In the genomic region with DNA sequence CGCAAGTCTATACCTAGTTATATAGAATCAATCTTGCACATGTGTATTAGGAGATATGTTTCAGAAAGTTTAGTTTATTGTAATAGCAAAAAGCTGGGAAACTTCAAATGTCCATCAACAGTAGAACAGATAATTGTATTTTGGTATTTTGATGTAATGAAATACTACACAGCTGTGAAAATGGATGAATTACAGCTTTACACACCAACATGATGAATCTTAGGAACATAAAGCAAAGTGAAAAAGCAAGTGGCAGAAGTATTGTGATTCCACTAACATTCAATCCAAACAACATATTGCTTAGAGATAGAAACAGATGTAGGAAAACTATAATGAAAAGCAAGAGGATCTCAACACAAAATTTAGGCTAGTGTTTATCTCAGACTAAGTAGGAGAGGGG, we compare ENCODE assay signal across 17 cellular contexts.
DNase-seq lines count a peak whose midpoint lies in the region; ATAC-seq, FAIRE-seq and TF ChIP-seq lines count a peak whose summit lies in the region.
"Had no signal": no experiment of that assay in that cellular context is flagged by ENCODE, and none has a peak within 500 bp of the region (broad histone marks: within the 10 kb centered on the region; RNA-seq: fewer than 3 reads in every experiment).

No MANE protein-coding gene starts in this region.

- no peak overlapping the region for H3K4me3 ChIP-seq in K562
- H3K4me3 ChIP-seq in prostate gland = no peak overlapping the region
- H3K4me3 ChIP-seq: GM23248 had no signal

- no peak for TF ChIP-seq CTCF in natural killer cell (IDR thresholded peaks at IDR 0.05)
- no peak for TF ChIP-seq CTCF in K562 (IDR thresholded peaks at IDR 0.05 in 2 of 3, conservative IDR thresholded peaks at IDR 0.05 in 1 of 3; ENCODE audit: insufficient read depth in 2 of 3, low read depth in 1 of 3, low read length in 3 of 3)
- TF ChIP-seq CTCF in prostate gland (IDR thresholded peaks at IDR 0.05) = no peak

- TF ChIP-seq RAD21 in K562 (CRISPR knock-in tag; conservative IDR thresholded peaks at IDR 0.05 in 1 of 2, IDR thresholded peaks at IDR 0.05 in 1 of 2) = no peak

- CTCF ChIA-PET in K562 (lab: Yijun Ruan, JAX; ENCODE audit: low intra/inter-chr PET ratio) = no interaction called here

- H4K20me1 ChIP-seq in K562 (replicated peaks; ENCODE audit: control insufficient read depth, insufficient read depth, low read length) = no peaks in the 10 kb centered on the region

- no TSS peak for BruUV-seq in K562 (replicated peaks; lab: Mats Ljungman, UMichigan)

- H3K36me3 ChIP-seq in K562 (ENCODE audit: control insufficient read depth, insufficient read depth, low read length) (no peaks in the 10 kb centered on the region), prostate gland (no peaks in the 10 kb centered on the region)

- 94% methylated on average over 1 of the region's 1 CpG for WGBS in K562 (ENCODE audit: insufficient coverage, low coverage, missing lambda C conversion rate)
- WGBS in prostate gland = 97% methylated on average over 1 of the region's 1 CpG

- ATAC-seq in natural killer cell treated with Interleukin-12 subunit alpha and Interleukin-12 subunit beta and Interleukin-15 and Interleukin-18, amount 100 ng/mL, for 72 hours = no peak
- no peak for ATAC-seq in natural killer cell
- no peak for ATAC-seq in K562
- ATAC-seq: HCT116 had no signal

- no peak overlapping the region for H2AFZ ChIP-seq in K562 (ENCODE audit: low read depth, low read length)
- H2AFZ ChIP-seq: GM23248 had no signal

- H3K27me3 ChIP-seq in K562 (ENCODE audit: control insufficient read depth in 2 of 2, insufficient read depth in 2 of 2, low read length in 2 of 2) (no peaks in the 10 kb centered on the region), prostate gland (replicated peaks; ENCODE audit: insufficient read depth) (no peaks in the 10 kb centered on the region)

- H3K9ac ChIP-seq in K562 (ENCODE audit: insufficient read depth in 1 of 2, low read depth in 2 of 2, low read length in 2 of 2) = no peak overlapping the region
- H3K9ac ChIP-seq: GM23248 had no signal

- DNase-seq in natural killer cell treated with Interleukin-12 subunit alpha and Interleukin-12 subunit beta and Interleukin-15 and Interleukin-18, amount 100 ng/mL, for 72 hours (ENCODE audit: low spot score) = no peak
- DNase-seq in natural killer cell (no peak), K562 (ENCODE audit: extremely low read depth in 1 of 4, low spot score in 3 of 4) (no peak), immature natural killer cell (no peak), prostate gland (ENCODE audit: low spot score) (no peak), mesenteric fat pad (ENCODE audit: low spot score) (no peak)
- DNase-seq: C1 segment of cervical spinal cord; Calu3; CD4-positive, alpha-beta memory T cell; COR-L47; DMS53; DMS79 treated with DMSO at 0.1 percent for 48 hours; GF-D8; GM23248; H9; HFFc6 had no signal

- H3K9me3 ChIP-seq in K562 (replicated peaks; ENCODE audit: control insufficient read depth, insufficient read depth, low read depth, low read length) (no peaks in the 10 kb centered on the region), prostate gland (no peaks in the 10 kb centered on the region)

- peaks cover 53% of the 10 kb centered on the region in 2 donors for H3K4me1 Mint-ChIP-seq in natural killer cell treated with Interleukin-12 subunit alpha and Interleukin-12 subunit beta and Interleukin-15 and Interleukin-18, amount 100 ng/mL, for 72 hours (ENCODE audit: low read depth in 2 of 2)
- H3K4me1 Mint-ChIP-seq in natural killer cell (peaks cover 22 to 26% of the 10 kb centered on the region in 2 donors), immature natural killer cell (peaks cover 30 to 42% of the 10 kb centered on the region in 2 donors)

- H3K27me3 Mint-ChIP-seq in natural killer cell treated with Interleukin-12 subunit alpha and Interleukin-12 subunit beta and Interleukin-15 and Interleukin-18, amount 100 ng/mL, for 72 hours = no peaks in the 10 kb centered on the region
- H3K27me3 Mint-ChIP-seq in natural killer cell (ENCODE audit: low read depth in 2 of 2) (no peaks in the 10 kb centered on the region), immature natural killer cell (ENCODE audit: low read depth in 3 of 3) (peaks cover 0 to 3% (median 0%) of the 10 kb centered on the region in 3 donors)

- peaks cover 32% of the 10 kb centered on the region for H3K36me3 Mint-ChIP-seq in natural killer cell treated with Interleukin-12 subunit alpha and Interleukin-12 subunit beta and Interleukin-15 and Interleukin-18, amount 100 ng/mL, for 72 hours
- H3K36me3 Mint-ChIP-seq in natural killer cell (peaks cover 4% of the 10 kb centered on the region), immature natural killer cell (peaks cover 0 to 4% (median 3%) of the 10 kb centered on the region in 3 donors)

- H3K4me3 Mint-ChIP-seq in natural killer cell treated with Interleukin-12 subunit alpha and Interleukin-12 subunit beta and Interleukin-15 and Interleukin-18, amount 100 ng/mL, for 72 hours = no peak overlapping the region
- no peak overlapping the region for H3K4me3 Mint-ChIP-seq in natural killer cell
- no peak overlapping the region for H3K4me3 Mint-ChIP-seq in immature natural killer cell
- H3K4me3 Mint-ChIP-seq: H9, HFFc6 had no signal

- intact Hi-C loops in natural killer cell (cut with micrococcal nuclease) = no loop called here
- intact Hi-C loops in K562 (cut with micrococcal nuclease) = no loop called here
- intact Hi-C loops in prostate gland (cut with DNase I) = no loop called here

- peaks cover 12% of the 10 kb centered on the region for H3K9me3 Mint-ChIP-seq in natural killer cell treated with Interleukin-12 subunit alpha and Interleukin-12 subunit beta and Interleukin-15 and Interleukin-18, amount 100 ng/mL, for 72 hours
- peaks cover 0 to 4% of the 10 kb centered on the region in 2 donors for H3K9me3 Mint-ChIP-seq in natural killer cell
- no peaks in the 10 kb centered on the region for H3K9me3 Mint-ChIP-seq in immature natural killer cell
- H3K9me3 Mint-ChIP-seq: H9 had no signal

- H3K4me1 ChIP-seq in K562 (replicated peaks in 1 of 2; ENCODE audit: control insufficient read depth in 2 of 2, insufficient read depth in 2 of 2, low read length in 2 of 2) = no peaks in the 10 kb centered on the region
- H3K4me1 ChIP-seq in prostate gland (replicated peaks) = no peaks in the 10 kb centered on the region

- no peaks in the 10 kb centered on the region for H3K79me2 ChIP-seq in K562 (ENCODE audit: control insufficient read depth, insufficient read depth, low read length)

- no peak for TF ChIP-seq POLR2A in K562 (conservative IDR thresholded peaks at IDR 0.05)
- TF ChIP-seq POLR2A in prostate gland (IDR thresholded peaks at IDR 0.05) = no peak

- FAIRE-seq in K562 (lab: Jason Lieb, UNC) = no peak

- POLR2A ChIA-PET in K562 (lab: Yijun Ruan, JAX) = no interaction called here

- H3K4me2 ChIP-seq in K562 (ENCODE audit: insufficient read depth, low read length) = no peak overlapping the region

- TF ChIP-seq EP300 in K562 (IDR thresholded peaks at IDR 0.05; ENCODE audit: low read length) = no peak

- H3K9me1 ChIP-seq in K562 (ENCODE audit: control insufficient read depth, insufficient read depth, low read length) = no peaks in the 10 kb centered on the region

- peak overlapping the region; percentile 95 for H3K27ac Mint-ChIP-seq in natural killer cell treated with Interleukin-12 subunit alpha and Interleukin-12 subunit beta and Interleukin-15 and Interleukin-18, amount 100 ng/mL, for 72 hours
- H3K27ac Mint-ChIP-seq in natural killer cell = peak overlapping the region in 1 of 2 donors; percentile 99
- peak overlapping the region in 5 of 6 donors; percentile 96 to 99 (median 99) for H3K27ac Mint-ChIP-seq in immature natural killer cell
- H3K27ac Mint-ChIP-seq: H9, HFFc6 had no signal

- no peak overlapping the region for H3K27ac ChIP-seq in K562 (ENCODE audit: extremely low read depth, low read depth, low read length)
- H3K27ac ChIP-seq in prostate gland = no peak overlapping the region
- H3K27ac ChIP-seq: GM23248 had no signal

- in situ Hi-C loops in K562 (cut with MboI) = loop anchor here (25.0 kb wide), 1 partner anchor 377 kb away; no protein-coding TSS in a partner anchor

TF ChIP-seq in K562, 482 proteins besides CTCF, POLR2A, EP300 and RAD21:
- TF ChIP-seq ZNF146 (CRISPR knock-in tag; IDR thresholded peaks at IDR 0.05; ENCODE audit: unreplicated experiment) = peak; percentile 62
- no peak for TF ChIP-seq POLR2B (IDR thresholded peaks at IDR 0.05; ENCODE audit: low read depth, partially characterized antibody)
- no peak for TF ChIP-seq TEAD4 (IDR thresholded peaks at IDR 0.05; ENCODE audit: low read length)
- TF ChIP-seq TEAD4 (CRISPR knock-in tag; IDR thresholded peaks at IDR 0.05; ENCODE audit: borderline replicate concordance) = no peak
- TF ChIP-seq, protein P1, sequence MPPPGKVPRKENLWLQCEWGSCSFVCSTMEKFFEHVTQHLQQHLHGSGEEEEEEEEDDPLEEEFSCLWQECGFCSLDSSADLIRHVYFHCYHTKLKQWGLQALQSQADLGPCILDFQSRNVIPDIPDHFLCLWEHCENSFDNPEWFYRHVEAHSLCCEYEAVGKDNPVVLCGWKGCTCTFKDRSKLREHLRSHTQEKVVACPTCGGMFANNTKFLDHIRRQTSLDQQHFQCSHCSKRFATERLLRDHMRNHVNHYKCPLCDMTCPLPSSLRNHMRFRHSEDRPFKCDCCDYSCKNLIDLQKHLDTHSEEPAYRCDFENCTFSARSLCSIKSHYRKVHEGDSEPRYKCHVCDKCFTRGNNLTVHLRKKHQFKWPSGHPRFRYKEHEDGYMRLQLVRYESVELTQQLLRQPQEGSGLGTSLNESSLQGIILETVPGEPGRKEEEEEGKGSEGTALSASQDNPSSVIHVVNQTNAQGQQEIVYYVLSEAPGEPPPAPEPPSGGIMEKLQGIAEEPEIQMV (tag; conservative IDR thresholded peaks at IDR 0.05; ENCODE audit: low read depth) = no peak
- TF ChIP-seq, protein P2, sequence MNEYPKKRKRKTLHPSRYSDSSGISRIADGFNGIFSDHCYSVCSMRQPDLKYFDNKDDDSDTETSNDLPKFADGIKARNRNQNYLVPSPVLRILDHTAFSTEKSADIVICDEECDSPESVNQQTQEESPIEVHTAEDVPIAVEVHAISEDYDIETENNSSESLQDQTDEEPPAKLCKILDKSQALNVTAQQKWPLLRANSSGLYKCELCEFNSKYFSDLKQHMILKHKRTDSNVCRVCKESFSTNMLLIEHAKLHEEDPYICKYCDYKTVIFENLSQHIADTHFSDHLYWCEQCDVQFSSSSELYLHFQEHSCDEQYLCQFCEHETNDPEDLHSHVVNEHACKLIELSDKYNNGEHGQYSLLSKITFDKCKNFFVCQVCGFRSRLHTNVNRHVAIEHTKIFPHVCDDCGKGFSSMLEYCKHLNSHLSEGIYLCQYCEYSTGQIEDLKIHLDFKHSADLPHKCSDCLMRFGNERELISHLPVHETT (CRISPR knock-in tag; conservative IDR thresholded peaks at IDR 0.05 in 1 of 2, IDR thresholded peaks at IDR 0.05 in 1 of 2) = no peak
